8 cellular contexts compared by ENCODE assay signal in the genomic region with DNA sequence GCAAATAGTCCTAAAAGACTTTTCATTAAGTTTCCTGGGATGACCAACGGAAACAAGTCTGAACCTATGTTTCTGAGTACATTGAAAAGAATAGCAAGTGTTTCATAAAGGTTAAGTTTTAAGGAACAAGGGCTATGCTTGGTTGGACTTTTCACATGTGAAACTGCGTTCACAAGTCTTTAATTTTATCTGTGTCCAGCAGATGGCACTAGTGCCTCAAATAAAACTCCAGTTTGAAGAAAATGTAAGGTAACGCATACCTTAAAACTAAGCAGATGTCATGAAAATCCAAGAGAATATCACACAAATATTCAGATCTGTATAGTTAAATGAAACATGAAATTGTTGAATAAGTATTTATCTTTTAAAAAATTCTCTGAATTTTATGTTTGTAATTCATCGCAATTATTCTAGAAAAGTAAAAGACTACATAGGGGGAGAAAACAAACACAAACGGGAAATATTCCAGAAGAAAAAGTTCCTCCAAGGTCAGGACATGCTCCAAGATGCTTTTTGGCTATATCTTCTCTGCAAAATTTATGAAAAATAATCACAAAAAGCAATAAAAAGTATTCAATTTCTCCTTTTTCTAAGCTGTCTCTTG.
A peak's percentile ranks its signal among the peaks of the same experiment; 100 is the strongest.
DNase-seq lines count a peak whose midpoint lies in the region; ATAC-seq, FAIRE-seq and TF ChIP-seq lines count a peak whose summit lies in the region.

No MANE protein-coding gene starts in this region.

- peak in 3 of 4 donors; percentile 37 to 56 (median 53) for TF ChIP-seq CTCF in pancreas (IDR thresholded peaks at IDR 0.05)

- H3K27ac ChIP-seq in pancreas: no peak overlapping the region

- WGBS in pancreas, 2 donors: 12 to 16% methylated on average over 5 of the region's 5 CpGs

- H3K9me3 ChIP-seq in pancreas: no peaks in the 10 kb centered on the region

- peak; percentile 98 for FAIRE-seq in pancreas (lab: Jason Lieb, UNC)

- no peaks in the 10 kb centered on the region for H3K36me3 ChIP-seq in pancreas

- peaks cover 0 to 12% (median 0%) of the 10 kb centered on the region in 4 donors for H3K27me3 ChIP-seq in pancreas

- peak; percentile 19 to 21 for DNase-seq in stimulated activated CD4-positive, alpha-beta T cell treated with anti-CD3 and anti-CD28 coated beads, Interleukin-2, amount 100 ng/mL, for 48 hours
- DNase-seq in stimulated activated CD4-positive, alpha-beta T cell treated with anti-CD3 and anti-CD28 coated beads, Interleukin-1b, Interleukin-23, amount 100 ng/mL, for 48 hours: no peak
- DNase-seq in M059J (ENCODE audit: low read depth) (peak; percentile 58), SKM-1 treated with dmso at 0.1 percent for 144 hours (lab: John Stamatoyannopoulos, UW; ENCODE audit: unreplicated experiment) (peak; percentile 65), fibroblast of gingiva (ENCODE audit: low read depth) (peak; percentile 61), pancreas (peak in 2 of 6 donors; percentile 8 to 29)

- no peaks in the 10 kb centered on the region for H3K4me1 ChIP-seq in pancreas

- peak; percentile 70 for ATAC-seq in GM21825 (IDR thresholded peaks at IDR 0.05; ENCODE audit: unreplicated experiment)
- ATAC-seq in pancreas: peak in 3 of 4 donors; percentile 67 to 77 (median 74)
- ATAC-seq in GM21737 (IDR thresholded peaks at IDR 0.05; ENCODE audit: unreplicated experiment): no peak

- H3K4me3 ChIP-seq in pancreas: no peak overlapping the region

- intact Hi-C loops in pancreas (cut with DNase I): loop anchor here in 2 of 3 donors (10.0 kb wide), 1 partner anchor 939 kb away; no protein-coding TSS in a partner anchor
